14 cellular contexts compared by ENCODE assay signal in genomic region chr16:75233611-75233938, GRCh38. TPM values are rescaled to one million over a fixed set of nuclear protein-coding genes. Genes with fewer than 3 reads are reported as not detected.
DNase-seq lines count a peak whose midpoint lies in the region; ATAC-seq and TF ChIP-seq lines count a peak whose summit lies in the region.
"Had no signal": no experiment of that assay in that cellular context is flagged by ENCODE, and none has a peak within 500 bp of the region (broad histone marks: within the 10 kb centered on the region; RNA-seq: fewer than 3 reads in every experiment).

No MANE protein-coding gene starts in this region.

- peak overlapping the region; percentile 63 to 93 for H3K27ac ChIP-seq in right atrium auricular region
- H3K27ac ChIP-seq in duodenal mucosa (ENCODE audit: low read depth, low read length) = peak overlapping the region; percentile 36
- H3K27ac ChIP-seq in neuronal stem cell (replicated peaks; ENCODE audit: low read length) = no peak overlapping the region
- H3K27ac ChIP-seq in vagina = peak overlapping the region; percentile 86
- no peak overlapping the region for H3K27ac ChIP-seq in hepatocyte

- H3K4me1 ChIP-seq in right atrium auricular region (peaks cover 0 to 51% of the 10 kb centered on the region in 2 donors), duodenal mucosa (ENCODE audit: control insufficient read depth in 1 of 2, insufficient read depth in 2 of 2, low read length in 2 of 2) (peaks cover 0 to 12% of the 10 kb centered on the region in 2 donors), neuronal stem cell (ENCODE audit: control insufficient read depth in 2 of 2, insufficient read depth in 1 of 2, low read depth in 1 of 2, low read length in 2 of 2) (peaks cover 4 to 9% of the 10 kb centered on the region in 2 donors), vagina (peaks cover 36% of the 10 kb centered on the region), hepatocyte (ENCODE audit: insufficient read depth) (peaks cover 9% of the 10 kb centered on the region)

- H3K79me2 ChIP-seq in hepatocyte = peaks cover 38% of the 10 kb centered on the region

- intact Hi-C loops in cardiac septum (cut with DNase I) (loop anchor here (5.0 kb wide), 3 partner anchors 34 to 169 kb away; no protein-coding TSS in a partner anchor), vagina (cut with DNase I) (no loop called here)

- no peaks in the 10 kb centered on the region for H3K9me2 ChIP-seq in hepatocyte (replicated peaks; ENCODE audit: insufficient read depth)

- no CpG with 5 or more reads among the region's 7 CpGs for WGBS in neuronal stem cell (ENCODE audit: extremely low coverage in 2 of 2, insufficient read length in 2 of 2, insufficient replicate concordance in 1 of 2), 2 donors
- WGBS in hepatocyte (ENCODE audit: low lambda C conversion rate, missing lambda C conversion rate) = 100% methylated on average over 4 of the region's 7 CpGs

- H3K18ac ChIP-seq in neuronal stem cell (ENCODE audit: low read length) = no peak overlapping the region

- H2AK5ac ChIP-seq in neuronal stem cell (ENCODE audit: low read depth, low read length) = peak overlapping the region; percentile 56

- H2BK12ac ChIP-seq in neuronal stem cell (ENCODE audit: low read length) = no peak overlapping the region

- peaks cover 38% of the 10 kb centered on the region for H3K79me1 ChIP-seq in neuronal stem cell (ENCODE audit: low read depth, low read length)

- H3K23ac ChIP-seq in neuronal stem cell (ENCODE audit: low read depth, low read length, poor library complexity) = peak overlapping the region; percentile 76

- H2BK15ac ChIP-seq in neuronal stem cell (ENCODE audit: low read length) = no peak overlapping the region

- no peak overlapping the region for H3K14ac ChIP-seq in neuronal stem cell (ENCODE audit: low read length)

- H3K36me3 ChIP-seq in right atrium auricular region (peaks cover 44% of the 10 kb centered on the region), duodenal mucosa (ENCODE audit: control insufficient read depth in 1 of 2, insufficient read depth in 2 of 2, low read length in 2 of 2) (peaks cover 25 to 65% of the 10 kb centered on the region in 2 donors), neuronal stem cell (replicated peaks in 1 of 2; ENCODE audit: control insufficient read depth in 2 of 2, insufficient read depth in 2 of 2, low read length in 2 of 2) (peaks cover 54 to 94% of the 10 kb centered on the region in 2 donors), vagina (peaks cover 0 to 56% of the 10 kb centered on the region in 2 donors), hepatocyte (replicated peaks; ENCODE audit: insufficient read depth, low read depth) (no peaks in the 10 kb centered on the region)

- H2BK120ac ChIP-seq in neuronal stem cell (ENCODE audit: low read depth, low read length) = no peak overlapping the region

- H4K20me1 ChIP-seq in hepatocyte (ENCODE audit: insufficient read depth, poor library complexity, severe bottlenecking) = peaks cover 21% of the 10 kb centered on the region

- ATAC-seq in HG03439 (IDR thresholded peaks at IDR 0.05; ENCODE audit: unreplicated experiment) = no peak

- TF ChIP-seq POLR2A in vagina (IDR thresholded peaks at IDR 0.05) = no peak

- no peak overlapping the region for H3K4ac ChIP-seq in neuronal stem cell (ENCODE audit: low read length)

- H2BK5ac ChIP-seq in neuronal stem cell (ENCODE audit: low read length) = no peak overlapping the region

- H2AFZ ChIP-seq in neuronal stem cell (ENCODE audit: low read length) = no peak overlapping the region
- no peak overlapping the region for H2AFZ ChIP-seq in hepatocyte

- no peak overlapping the region for H4K91ac ChIP-seq in neuronal stem cell (ENCODE audit: low read depth, low read length, poor library complexity)

- TF ChIP-seq CTCF in right atrium auricular region (IDR thresholded peaks at IDR 0.05) = no peak
- no peak for TF ChIP-seq CTCF in vagina (IDR thresholded peaks at IDR 0.05)
- TF ChIP-seq CTCF in hepatocyte (IDR thresholded peaks at IDR 0.05; ENCODE audit: poor library complexity) = no peak

- no peak overlapping the region for H3K4me2 ChIP-seq in neuronal stem cell (ENCODE audit: insufficient read depth, low read length, poor library complexity, severe bottlenecking)
- no peak overlapping the region for H3K4me2 ChIP-seq in hepatocyte

- no peaks in the 10 kb centered on the region for H3K27me3 ChIP-seq in right atrium auricular region
- no peaks in the 10 kb centered on the region for H3K27me3 ChIP-seq in duodenal mucosa (ENCODE audit: control insufficient read depth in 1 of 2, insufficient read depth in 2 of 2, low read length in 2 of 2)
- peaks cover 0 to 2% (median 0%) of the 10 kb centered on the region in 3 experiments for H3K27me3 ChIP-seq in neuronal stem cell (ENCODE audit: control insufficient read depth in 3 of 3, insufficient read depth in 3 of 3, low read depth in 1 of 3, low read length in 3 of 3)
- H3K27me3 ChIP-seq in vagina = no peaks in the 10 kb centered on the region
- H3K27me3 ChIP-seq in hepatocyte = no peaks in the 10 kb centered on the region
- H3K27me3 ChIP-seq: MG63 had no signal

- H3K9ac ChIP-seq in duodenal mucosa (ENCODE audit: low read depth in 1 of 2, low read length in 2 of 2) (no peak overlapping the region), neuronal stem cell (ENCODE audit: low read depth, low read length, poor library complexity) (no peak overlapping the region)

- H3K9me3 ChIP-seq in right atrium auricular region (no peaks in the 10 kb centered on the region), duodenal mucosa (ENCODE audit: control insufficient read depth in 1 of 2, low read length in 2 of 2) (no peaks in the 10 kb centered on the region), neuronal stem cell (replicated peaks in 1 of 2; ENCODE audit: control insufficient read depth in 2 of 2, insufficient read depth in 1 of 2, low read depth in 1 of 2, low read length in 2 of 2) (no peaks in the 10 kb centered on the region), vagina (no peaks in the 10 kb centered on the region), hepatocyte (ENCODE audit: low read depth) (no peaks in the 10 kb centered on the region)
- H3K9me3 ChIP-seq: MG63 had no signal

- H3K4me3 ChIP-seq in right atrium auricular region (no peak overlapping the region), duodenal mucosa (ENCODE audit: low read depth in 1 of 2, low read length in 2 of 2) (no peak overlapping the region), neuronal stem cell (ENCODE audit: low read length in 2 of 2) (no peak overlapping the region), vagina (no peak overlapping the region), hepatocyte (no peak overlapping the region)
- H3K4me3 ChIP-seq: coronary artery, GM12878, MG63 had no signal

- no peak for DNase-seq in right atrium auricular region (ENCODE audit: low spot score)
- DNase-seq in cardiac septum (ENCODE audit: low spot score) = no peak
- no peak for DNase-seq in neuronal stem cell (ENCODE audit: low spot score)
- DNase-seq in vagina (ENCODE audit: extremely low spot score in 2 of 2) = no peak
- DNase-seq in stimulated activated CD4-positive, alpha-beta T cell treated with anti-CD3 and anti-CD28 coated beads, Interleukin-2, amount 100 ng/mL, for 48 hours = no peak
- DNase-seq in hepatocyte (ENCODE audit: low spot score) = no peak
- DNase-seq: NCI-H2029 treated with DMSO at 0.1 percent for 48 hours had no signal

- H4K8ac ChIP-seq in neuronal stem cell (ENCODE audit: low read depth, low read length) = no peak overlapping the region

RNA-seq across cellular contexts. Expression of gene CTRB1, which starts 14.8 kb away (rescaled TPM):
- total RNA-seq in right atrium auricular region (not detected), cardiac septum (not detected), vagina (not detected), hepatocyte (not detected in 2 replicates)
- 0.06 TPM for polyA plus RNA-seq in neuronal stem cell (2013, experiment 1 of 2)
- 0.06 TPM for polyA plus RNA-seq in neuronal stem cell (2013, experiment 2 of 2)
- polyA plus RNA-seq in hepatocyte = 0.21 and 0.26 TPM in 2 replicates
- total RNA-seq: progenitor cell of endocrine pancreas had no signal
- polyA plus RNA-seq: GM12878 had no signal

RNA-seq across cellular contexts. Expression of gene BCAR1, which starts 17.8 kb away (rescaled TPM):
- total RNA-seq in right atrium auricular region (10 to 100 TPM; 58.0 to 88.2 TPM), cardiac septum (80.3 TPM), vagina (39.5 TPM), hepatocyte (73.2 and 77.3 TPM in 2 replicates)
- 43.7 TPM for polyA plus RNA-seq in neuronal stem cell (2013, experiment 1 of 2)
- polyA plus RNA-seq in neuronal stem cell (2013, experiment 2 of 2) = 43.2 TPM
- 112 and 124 TPM in 2 replicates for polyA plus RNA-seq in hepatocyte

RNA-seq across cellular contexts. Expression of gene CTRB2, which starts 26.6 kb away (rescaled TPM):
- not detected for total RNA-seq in right atrium auricular region
- total RNA-seq in cardiac septum = not detected
- not detected for polyA plus RNA-seq in neuronal stem cell (2013, experiment 1 of 2)
- polyA plus RNA-seq in neuronal stem cell (2013, experiment 2 of 2) = 0.01 TPM
- total RNA-seq in vagina = not detected
- total RNA-seq in hepatocyte = not detected in 2 replicates
- 0.44 TPM in 1 of 2 replicates, not detected in the other for polyA plus RNA-seq in hepatocyte
- total RNA-seq: esophagus mucosa had no signal
- polyA plus RNA-seq: GM12878 had no signal

Comparison
In these comparisons a context has a peak if more than half of its experiments do, and no peak if none do; other contexts are left out.
1. H3K27ac ChIP-seq: peak in right atrium auricular region (2 of 2), duodenal mucosa (single experiment) and vagina (single experiment); none in neuronal stem cell (single experiment) and hepatocyte (single experiment).